In genomic region chr17:31490991-31491793, GRCh38 we compare ENCODE assay signal across 1 cellular context.
TF ChIP-seq lines count a peak whose summit lies in the region.

No MANE protein-coding gene starts in this region.

TF ChIP-seq in GM12878, 131 proteins besides CTCF, POLR2A, EP300 and RAD21 (continued from another document and continues in another):
- TF ChIP-seq TCF7 (IDR thresholded peaks at IDR 0.05; ENCODE audit: borderline replicate concordance) (no peak), PAX8 (IDR thresholded peaks at IDR 0.05) (no peak), RUNX3 (IDR thresholded peaks at IDR 0.05; ENCODE audit: low read length) (peak; percentile 76), PAX5 (IDR thresholded peaks at IDR 0.05; ENCODE audit: borderline replicate concordance, low read depth, low read length) (peak; percentile 65; the same call in 1 of the 2 replicates), IKZF2 (IDR thresholded peaks at IDR 0.05) (peak; percentile 95 to 96), BHLHE40 (IDR thresholded peaks at IDR 0.05; ENCODE audit: borderline replicate concordance in 1 of 2, low read depth in 2 of 2, low read length in 1 of 2) (peak; percentile 20 to 26; a peak in 1 of 4 replicates), NFIC (IDR thresholded peaks at IDR 0.05; ENCODE audit: low read depth, low read length) (no peak; the same call in 1 of the 2 replicates), POLR2AphosphoS2 (IDR thresholded peaks at IDR 0.05; ENCODE audit: low read depth, low read length) (no peak; the same call in 1 of the 2 replicates), RBBP5 (conservative IDR thresholded peaks at IDR 0.05) (no peak), EED (IDR thresholded peaks at IDR 0.05; ENCODE audit: low read depth) (peak; percentile 93), KDM1A (IDR thresholded peaks at IDR 0.05; ENCODE audit: borderline replicate concordance) (no peak), CREM (IDR thresholded peaks at IDR 0.05; ENCODE audit: low read depth) (peak; percentile 52), LARP7 (IDR thresholded peaks at IDR 0.05) (no peak), EGR1 (IDR thresholded peaks at IDR 0.05; ENCODE audit: borderline replicate concordance in 1 of 2, low read depth in 2 of 2, low read length in 2 of 2) (no peak), BACH1 (IDR thresholded peaks at IDR 0.05; ENCODE audit: borderline replicate concordance) (no peak; the same call in 1 of the 2 replicates), CHD1 (IDR thresholded peaks at IDR 0.05; ENCODE audit: low read depth, low read length) (no peak), MEF2A (IDR thresholded peaks at IDR 0.05; ENCODE audit: insufficient read depth, low read depth, low read length) (no peak), STAT3 (IDR thresholded peaks at IDR 0.05; ENCODE audit: low read depth, low read length) (no peak), ZNF217 (IDR thresholded peaks at IDR 0.05) (0 out of 2 replicates have a peak, but pooled peaks have one; percentile 40), NFXL1 (IDR thresholded peaks at IDR 0.05; ENCODE audit: borderline replicate concordance) (no peak), SP1 (IDR thresholded peaks at IDR 0.05; ENCODE audit: low read depth, low read length) (peak; percentile 61), POU2F2 (IDR thresholded peaks at IDR 0.05; ENCODE audit: borderline replicate concordance, low read depth, low read length) (no peak), HDGF (IDR thresholded peaks at IDR 0.05) (peak; percentile 91), CBFB (IDR thresholded peaks at IDR 0.05; ENCODE audit: low read depth) (peak; percentile 62; the same call in 1 of the 2 replicates), SPI1 (IDR thresholded peaks at IDR 0.05; ENCODE audit: borderline replicate concordance, insufficient read depth, low read depth, low read length) (peak; percentile 100), MYB (IDR thresholded peaks at IDR 0.05; ENCODE audit: borderline replicate concordance, low read depth, low read length) (0 out of 2 replicates have a peak, but pooled peaks have one; percentile 14), FOS (IDR thresholded peaks at IDR 0.05; ENCODE audit: borderline replicate concordance, extremely low read depth, insufficient read length) (no peak), SIX5 (IDR thresholded peaks at IDR 0.05; ENCODE audit: low read depth, low read length, severe bottlenecking) (no peak), DPF2 (IDR thresholded peaks at IDR 0.05) (peak; percentile 89), MXI1 (IDR thresholded peaks at IDR 0.05; ENCODE audit: low read depth, low read length) (no peak), MLLT1 (IDR thresholded peaks at IDR 0.05) (peak; percentile 85)
- TF ChIP-seq, protein P1, sequence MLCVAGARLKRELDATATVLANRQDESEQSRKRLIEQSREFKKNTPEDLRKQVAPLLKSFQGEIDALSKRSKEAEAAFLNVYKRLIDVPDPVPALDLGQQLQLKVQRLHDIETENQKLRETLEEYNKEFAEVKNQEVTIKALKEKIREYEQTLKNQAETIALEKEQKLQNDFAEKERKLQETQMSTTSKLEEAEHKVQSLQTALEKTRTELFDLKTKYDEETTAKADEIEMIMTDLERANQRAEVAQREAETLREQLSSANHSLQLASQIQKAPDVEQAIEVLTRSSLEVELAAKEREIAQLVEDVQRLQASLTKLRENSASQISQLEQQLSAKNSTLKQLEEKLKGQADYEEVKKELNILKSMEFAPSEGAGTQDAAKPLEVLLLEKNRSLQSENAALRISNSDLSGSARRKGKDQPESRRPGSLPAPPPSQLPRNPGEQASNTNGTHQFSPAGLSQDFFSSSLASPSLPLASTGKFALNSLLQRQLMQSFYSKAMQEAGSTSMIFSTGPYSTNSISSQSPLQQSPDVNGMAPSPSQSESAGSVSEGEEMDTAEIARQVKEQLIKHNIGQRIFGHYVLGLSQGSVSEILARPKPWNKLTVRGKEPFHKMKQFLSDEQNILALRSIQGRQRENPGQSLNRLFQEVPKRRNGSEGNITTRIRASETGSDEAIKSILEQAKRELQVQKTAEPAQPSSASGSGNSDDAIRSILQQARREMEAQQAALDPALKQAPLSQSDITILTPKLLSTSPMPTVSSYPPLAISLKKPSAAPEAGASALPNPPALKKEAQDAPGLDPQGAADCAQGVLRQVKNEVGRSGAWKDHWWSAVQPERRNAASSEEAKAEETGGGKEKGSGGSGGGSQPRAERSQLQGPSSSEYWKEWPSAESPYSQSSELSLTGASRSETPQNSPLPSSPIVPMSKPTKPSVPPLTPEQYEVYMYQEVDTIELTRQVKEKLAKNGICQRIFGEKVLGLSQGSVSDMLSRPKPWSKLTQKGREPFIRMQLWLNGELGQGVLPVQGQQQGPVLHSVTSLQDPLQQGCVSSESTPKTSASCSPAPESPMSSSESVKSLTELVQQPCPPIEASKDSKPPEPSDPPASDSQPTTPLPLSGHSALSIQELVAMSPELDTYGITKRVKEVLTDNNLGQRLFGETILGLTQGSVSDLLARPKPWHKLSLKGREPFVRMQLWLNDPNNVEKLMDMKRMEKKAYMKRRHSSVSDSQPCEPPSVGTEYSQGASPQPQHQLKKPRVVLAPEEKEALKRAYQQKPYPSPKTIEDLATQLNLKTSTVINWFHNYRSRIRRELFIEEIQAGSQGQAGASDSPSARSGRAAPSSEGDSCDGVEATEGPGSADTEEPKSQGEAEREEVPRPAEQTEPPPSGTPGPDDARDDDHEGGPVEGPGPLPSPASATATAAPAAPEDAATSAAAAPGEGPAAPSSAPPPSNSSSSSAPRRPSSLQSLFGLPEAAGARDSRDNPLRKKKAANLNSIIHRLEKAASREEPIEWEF (IDR thresholded peaks at IDR 0.05; ENCODE audit: insufficient replicate concordance, low read depth, low read length): no peak
- TF ChIP-seq, protein P2, sequence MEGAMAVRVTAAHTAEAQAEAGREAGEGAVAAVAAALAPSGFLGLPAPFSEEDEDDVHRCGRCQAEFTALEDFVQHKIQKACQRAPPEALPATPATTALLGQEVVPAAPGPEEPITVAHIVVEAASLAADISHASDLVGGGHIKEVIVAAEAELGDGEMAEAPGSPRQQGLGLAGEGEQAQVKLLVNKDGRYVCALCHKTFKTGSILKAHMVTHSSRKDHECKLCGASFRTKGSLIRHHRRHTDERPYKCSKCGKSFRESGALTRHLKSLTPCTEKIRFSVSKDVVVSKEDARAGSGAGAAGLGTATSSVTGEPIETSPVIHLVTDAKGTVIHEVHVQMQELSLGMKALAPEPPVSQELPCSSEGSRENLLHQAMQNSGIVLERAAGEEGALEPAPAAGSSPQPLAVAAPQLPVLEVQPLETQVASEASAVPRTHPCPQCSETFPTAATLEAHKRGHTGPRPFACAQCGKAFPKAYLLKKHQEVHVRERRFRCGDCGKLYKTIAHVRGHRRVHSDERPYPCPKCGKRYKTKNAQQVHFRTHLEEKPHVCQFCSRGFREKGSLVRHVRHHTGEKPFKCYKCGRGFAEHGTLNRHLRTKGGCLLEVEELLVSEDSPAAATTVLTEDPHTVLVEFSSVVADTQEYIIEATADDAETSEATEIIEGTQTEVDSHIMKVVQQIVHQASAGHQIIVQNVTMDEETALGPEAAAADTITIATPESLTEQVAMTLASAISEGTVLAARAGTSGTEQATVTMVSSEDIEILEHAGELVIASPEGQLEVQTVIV (IDR thresholded peaks at IDR 0.05; ENCODE audit: borderline replicate concordance, partially characterized antibody): no peak
- TF ChIP-seq, protein P3, sequence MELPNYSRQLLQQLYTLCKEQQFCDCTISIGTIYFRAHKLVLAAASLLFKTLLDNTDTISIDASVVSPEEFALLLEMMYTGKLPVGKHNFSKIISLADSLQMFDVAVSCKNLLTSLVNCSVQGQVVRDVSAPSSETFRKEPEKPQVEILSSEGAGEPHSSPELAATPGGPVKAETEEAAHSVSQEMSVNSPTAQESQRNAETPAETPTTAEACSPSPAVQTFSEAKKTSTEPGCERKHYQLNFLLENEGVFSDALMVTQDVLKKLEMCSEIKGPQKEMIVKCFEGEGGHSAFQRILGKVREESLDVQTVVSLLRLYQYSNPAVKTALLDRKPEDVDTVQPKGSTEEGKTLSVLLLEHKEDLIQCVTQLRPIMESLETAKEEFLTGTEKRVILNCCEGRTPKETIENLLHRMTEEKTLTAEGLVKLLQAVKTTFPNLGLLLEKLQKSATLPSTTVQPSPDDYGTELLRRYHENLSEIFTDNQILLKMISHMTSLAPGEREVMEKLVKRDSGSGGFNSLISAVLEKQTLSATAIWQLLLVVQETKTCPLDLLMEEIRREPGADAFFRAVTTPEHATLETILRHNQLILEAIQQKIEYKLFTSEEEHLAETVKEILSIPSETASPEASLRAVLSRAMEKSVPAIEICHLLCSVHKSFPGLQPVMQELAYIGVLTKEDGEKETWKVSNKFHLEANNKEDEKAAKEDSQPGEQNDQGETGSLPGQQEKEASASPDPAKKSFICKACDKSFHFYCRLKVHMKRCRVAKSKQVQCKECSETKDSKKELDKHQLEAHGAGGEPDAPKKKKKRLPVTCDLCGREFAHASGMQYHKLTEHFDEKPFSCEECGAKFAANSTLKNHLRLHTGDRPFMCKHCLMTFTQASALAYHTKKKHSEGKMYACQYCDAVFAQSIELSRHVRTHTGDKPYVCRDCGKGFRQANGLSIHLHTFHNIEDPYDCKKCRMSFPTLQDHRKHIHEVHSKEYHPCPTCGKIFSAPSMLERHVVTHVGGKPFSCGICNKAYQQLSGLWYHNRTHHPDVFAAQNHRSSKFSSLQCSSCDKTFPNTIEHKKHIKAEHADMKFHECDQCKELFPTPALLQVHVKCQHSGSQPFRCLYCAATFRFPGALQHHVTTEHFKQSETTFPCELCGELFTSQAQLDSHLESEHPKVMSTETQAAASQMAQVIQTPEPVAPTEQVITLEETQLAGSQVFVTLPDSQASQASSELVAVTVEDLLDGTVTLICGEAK (IDR thresholded peaks at IDR 0.05; ENCODE audit: borderline replicate concordance): no peak
- TF ChIP-seq, protein P4, sequence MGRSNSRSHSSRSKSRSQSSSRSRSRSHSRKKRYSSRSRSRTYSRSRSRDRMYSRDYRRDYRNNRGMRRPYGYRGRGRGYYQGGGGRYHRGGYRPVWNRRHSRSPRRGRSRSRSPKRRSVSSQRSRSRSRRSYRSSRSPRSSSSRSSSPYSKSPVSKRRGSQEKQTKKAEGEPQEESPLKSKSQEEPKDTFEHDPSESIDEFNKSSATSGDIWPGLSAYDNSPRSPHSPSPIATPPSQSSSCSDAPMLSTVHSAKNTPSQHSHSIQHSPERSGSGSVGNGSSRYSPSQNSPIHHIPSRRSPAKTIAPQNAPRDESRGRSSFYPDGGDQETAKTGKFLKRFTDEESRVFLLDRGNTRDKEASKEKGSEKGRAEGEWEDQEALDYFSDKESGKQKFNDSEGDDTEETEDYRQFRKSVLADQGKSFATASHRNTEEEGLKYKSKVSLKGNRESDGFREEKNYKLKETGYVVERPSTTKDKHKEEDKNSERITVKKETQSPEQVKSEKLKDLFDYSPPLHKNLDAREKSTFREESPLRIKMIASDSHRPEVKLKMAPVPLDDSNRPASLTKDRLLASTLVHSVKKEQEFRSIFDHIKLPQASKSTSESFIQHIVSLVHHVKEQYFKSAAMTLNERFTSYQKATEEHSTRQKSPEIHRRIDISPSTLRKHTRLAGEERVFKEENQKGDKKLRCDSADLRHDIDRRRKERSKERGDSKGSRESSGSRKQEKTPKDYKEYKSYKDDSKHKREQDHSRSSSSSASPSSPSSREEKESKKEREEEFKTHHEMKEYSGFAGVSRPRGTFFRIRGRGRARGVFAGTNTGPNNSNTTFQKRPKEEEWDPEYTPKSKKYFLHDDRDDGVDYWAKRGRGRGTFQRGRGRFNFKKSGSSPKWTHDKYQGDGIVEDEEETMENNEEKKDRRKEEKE (IDR thresholded peaks at IDR 0.05): no peak
- TF ChIP-seq, protein P5, sequence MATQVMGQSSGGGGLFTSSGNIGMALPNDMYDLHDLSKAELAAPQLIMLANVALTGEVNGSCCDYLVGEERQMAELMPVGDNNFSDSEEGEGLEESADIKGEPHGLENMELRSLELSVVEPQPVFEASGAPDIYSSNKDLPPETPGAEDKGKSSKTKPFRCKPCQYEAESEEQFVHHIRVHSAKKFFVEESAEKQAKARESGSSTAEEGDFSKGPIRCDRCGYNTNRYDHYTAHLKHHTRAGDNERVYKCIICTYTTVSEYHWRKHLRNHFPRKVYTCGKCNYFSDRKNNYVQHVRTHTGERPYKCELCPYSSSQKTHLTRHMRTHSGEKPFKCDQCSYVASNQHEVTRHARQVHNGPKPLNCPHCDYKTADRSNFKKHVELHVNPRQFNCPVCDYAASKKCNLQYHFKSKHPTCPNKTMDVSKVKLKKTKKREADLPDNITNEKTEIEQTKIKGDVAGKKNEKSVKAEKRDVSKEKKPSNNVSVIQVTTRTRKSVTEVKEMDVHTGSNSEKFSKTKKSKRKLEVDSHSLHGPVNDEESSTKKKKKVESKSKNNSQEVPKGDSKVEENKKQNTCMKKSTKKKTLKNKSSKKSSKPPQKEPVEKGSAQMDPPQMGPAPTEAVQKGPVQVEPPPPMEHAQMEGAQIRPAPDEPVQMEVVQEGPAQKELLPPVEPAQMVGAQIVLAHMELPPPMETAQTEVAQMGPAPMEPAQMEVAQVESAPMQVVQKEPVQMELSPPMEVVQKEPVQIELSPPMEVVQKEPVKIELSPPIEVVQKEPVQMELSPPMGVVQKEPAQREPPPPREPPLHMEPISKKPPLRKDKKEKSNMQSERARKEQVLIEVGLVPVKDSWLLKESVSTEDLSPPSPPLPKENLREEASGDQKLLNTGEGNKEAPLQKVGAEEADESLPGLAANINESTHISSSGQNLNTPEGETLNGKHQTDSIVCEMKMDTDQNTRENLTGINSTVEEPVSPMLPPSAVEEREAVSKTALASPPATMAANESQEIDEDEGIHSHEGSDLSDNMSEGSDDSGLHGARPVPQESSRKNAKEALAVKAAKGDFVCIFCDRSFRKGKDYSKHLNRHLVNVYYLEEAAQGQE (IDR thresholded peaks at IDR 0.05; ENCODE audit: low read depth, low read length): no peak
- TF ChIP-seq, protein P6, sequence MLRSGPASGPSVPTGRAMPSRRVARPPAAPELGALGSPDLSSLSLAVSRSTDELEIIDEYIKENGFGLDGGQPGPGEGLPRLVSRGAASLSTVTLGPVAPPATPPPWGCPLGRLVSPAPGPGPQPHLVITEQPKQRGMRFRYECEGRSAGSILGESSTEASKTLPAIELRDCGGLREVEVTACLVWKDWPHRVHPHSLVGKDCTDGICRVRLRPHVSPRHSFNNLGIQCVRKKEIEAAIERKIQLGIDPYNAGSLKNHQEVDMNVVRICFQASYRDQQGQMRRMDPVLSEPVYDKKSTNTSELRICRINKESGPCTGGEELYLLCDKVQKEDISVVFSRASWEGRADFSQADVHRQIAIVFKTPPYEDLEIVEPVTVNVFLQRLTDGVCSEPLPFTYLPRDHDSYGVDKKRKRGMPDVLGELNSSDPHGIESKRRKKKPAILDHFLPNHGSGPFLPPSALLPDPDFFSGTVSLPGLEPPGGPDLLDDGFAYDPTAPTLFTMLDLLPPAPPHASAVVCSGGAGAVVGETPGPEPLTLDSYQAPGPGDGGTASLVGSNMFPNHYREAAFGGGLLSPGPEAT (IDR thresholded peaks at IDR 0.05; ENCODE audit: low read depth): peak; percentile 84
